In the genomic region with DNA sequence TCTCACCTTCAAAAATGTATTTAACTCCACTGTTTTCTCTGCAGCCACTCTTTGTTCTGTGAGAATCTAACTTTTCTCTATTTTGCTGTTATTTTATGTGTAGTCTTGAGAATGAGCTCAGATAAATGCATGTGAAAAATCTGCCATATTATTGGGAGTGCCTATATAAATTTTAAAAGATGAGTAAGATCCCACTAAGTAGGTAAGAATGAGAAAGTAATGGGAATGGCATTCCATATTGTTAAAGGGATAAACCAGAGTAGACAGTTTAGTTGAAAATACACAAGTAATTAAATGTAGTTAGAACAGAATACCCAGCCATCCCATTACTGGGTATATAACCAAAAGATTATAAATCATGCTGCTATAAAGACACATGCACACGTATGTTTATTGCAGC, we compare ENCODE assay signal across 30 cellular contexts.
"Had no signal": no experiment of that assay in that cellular context is flagged by ENCODE, and none has a peak within 500 bp of the region (broad histone marks: within the 10 kb centered on the region; RNA-seq: fewer than 3 reads in every experiment).

No MANE protein-coding gene starts in this region.

- ATAC-seq: activated CD8-positive, alpha-beta T cell treated with anti-CD3 and anti-CD28 coated beads for 36 hours; activated naive CD4-positive, alpha-beta T cell treated with anti-CD3 and anti-CD28 coated beads, Interleukin-2, amount 50 U/mL, for 72 hours; activated T-cell treated with anti-CD3 and anti-CD28 coated beads, Interleukin-2, amount 50 U/mL, for 4 hours; activated T-cell treated with anti-CD3 and anti-CD28 coated beads, Interleukin-2, amount 50 U/mL, for 72 hours; activated T-helper 17 cell treated with anti-CD3 and anti-CD28 coated beads, Interleukin-2, amount 50 U/mL, for 72 hours had no signal

- H3K27me3 ChIP-seq: adrenal gland, ascending aorta had no signal

- H3K4me3 ChIP-seq: adrenal gland, ascending aorta had no signal

- H3K27ac ChIP-seq: adrenal gland, ascending aorta, VCaP had no signal

- H3K4me1 ChIP-seq: adrenal gland, ascending aorta had no signal

- DNase-seq: activated B cell treated with CpG ODN at 0.5 μM for 24 hours; activated CD4-positive, alpha-beta memory T cell treated with anti-CD3 and anti-CD28 coated beads for 36 hours; activated CD4-positive, alpha-beta T cell treated with anti-CD3 and anti-CD28 coated beads for 4 hours; activated CD4-positive, alpha-beta T cell treated with anti-CD3 and anti-CD28 coated beads, Interleukin-2, amount 10 ng/mL, durations not matched to agents 24 days and 14 days; activated CD4-positive, alpha-beta T cell treated with anti-CD3 and anti-CD28 coated beads, Interleukin-2, amount 50 U/mL, for 1 hour; activated CD4-positive, alpha-beta T cell treated with anti-CD3 and anti-CD28 coated beads, Interleukin-2, amount 50 U/mL, for 4 hours; activated CD4-positive, CD25-positive, alpha-beta regulatory T cell treated with anti-CD3 and anti-CD28 coated beads, Interleukin-2, amount 50 U/mL, for 72 hours; activated CD8-positive, alpha-beta memory T cell treated with anti-CD3 and anti-CD28 coated beads, Interleukin-2, amount 50 U/mL, for 4 hours; activated CD8-positive, alpha-beta T cell treated with anti-CD3 and anti-CD28 coated beads for 36 hours; activated effector memory CD4-positive, alpha-beta T cell treated with anti-CD3 and anti-CD28 coated beads, Interleukin-2, amount 50 U/mL, for 16 hours; activated gamma-delta T cell treated with Interleukin-2 at 50 U/mL for 16 hours; activated naive CD4-positive, alpha-beta T cell; activated naive CD4-positive, alpha-beta T cell treated with anti-CD3 and anti-CD28 coated beads for 36 hours; activated naive CD4-positive, alpha-beta T cell treated with anti-CD3 and anti-CD28 coated beads, Interleukin-2, amount 50 U/mL, for 16 hours; activated naive CD8-positive, alpha-beta T cell treated with anti-CD3 and anti-CD28 coated beads for 36 hours; activated T-cell treated with anti-CD3 and anti-CD28 coated beads for 4 hours; activated T-cell treated with anti-CD3 and anti-CD28 coated beads, Interleukin-2, amount 50 U/mL, for 1 hour; activated T-cell treated with anti-CD3 and anti-CD28 coated beads, Interleukin-2, amount 50 U/mL, for 4 hours; activated T-cell treated with anti-CD3 and anti-CD28 coated beads, Interleukin-2, amount 50 U/mL, for 72 hours; adrenal gland; amniotic stem cell; anterior cingulate cortex; central memory CD4-positive, alpha-beta T cell; T-helper 1 cell; T-helper 2 cell; T-helper 9 cell had no signal
